In the genomic region with DNA sequence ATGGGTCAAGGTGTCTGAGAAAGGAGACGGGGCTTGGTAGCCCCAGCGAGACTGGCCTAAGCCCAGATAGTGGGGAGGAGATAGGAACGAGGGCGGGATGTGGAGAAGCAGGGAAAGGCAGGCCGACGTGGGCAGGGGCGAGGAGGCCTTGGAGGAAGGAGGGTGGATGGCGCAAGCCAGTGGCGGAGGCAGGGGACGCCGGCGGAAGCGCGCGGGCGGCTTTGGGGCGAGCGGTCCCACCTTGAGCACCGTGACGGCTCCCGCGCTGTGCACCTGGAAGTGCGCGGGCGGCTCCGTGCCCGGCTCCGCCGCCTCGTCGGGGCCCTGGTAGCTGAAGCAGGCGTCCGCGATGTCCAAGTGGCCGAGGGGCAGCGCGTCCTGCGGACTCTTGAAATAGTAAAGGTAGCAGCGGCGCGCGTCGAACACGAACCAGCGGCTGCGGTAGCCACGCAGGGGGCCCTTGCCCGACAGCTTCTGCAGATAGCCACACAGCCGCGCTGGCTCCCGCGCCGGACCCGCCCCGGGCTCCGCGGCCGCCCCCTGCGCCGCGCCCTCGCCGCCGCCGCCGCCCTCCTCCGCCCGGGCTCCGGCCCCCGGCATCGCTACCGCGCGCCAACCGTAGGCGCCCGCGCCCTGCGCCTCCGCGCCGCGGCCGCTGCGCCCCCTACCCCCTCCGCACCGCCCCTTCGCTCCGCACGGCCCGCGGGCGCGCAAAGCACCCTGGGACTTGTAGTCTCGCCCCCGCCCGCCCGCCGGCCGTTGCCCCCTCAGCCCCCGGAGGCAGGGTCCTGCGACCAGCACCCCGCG, we compare ENCODE assay signal across 8 cellular contexts. TPM values are rescaled to one million over a fixed set of nuclear protein-coding genes. Genes with fewer than 3 reads are reported as not detected.
DNase-seq lines count a peak whose midpoint lies in the region; ATAC-seq and TF ChIP-seq lines count a peak whose summit lies in the region.

A gene (minus strand): TSS at position 659 of the 807 bp plus-strand sequence. CDS start 59 bp downstream, at position 600.

- H3K27me3 Mint-ChIP-seq in chondrocyte (ENCODE audit: low read depth) = no peaks in the 10 kb centered on the region

- TF ChIP-seq CTCF in GM13976 (IDR thresholded peaks at IDR 0.05; ENCODE audit: borderline replicate concordance, control extremely low read depth, extremely low read depth, insufficient read depth, missing control alignments) (peak; percentile 10), HFF-Myc (IDR thresholded peaks at IDR 0.05; ENCODE audit: low read depth, low read length, missing control alignments) (no peak), chondrocyte (IDR thresholded peaks at IDR 0.05) (peak; percentile 28)

- H3K4me3 ChIP-seq in HFF-Myc (replicated peaks; ENCODE audit: low read depth, low read length) = peak within 1 kb of the TSS; percentile 76

- intact Hi-C loops in left colon (cut with DNase I, micrococcal nuclease) = no loop called here

- H3K27ac Mint-ChIP-seq in chondrocyte (ENCODE audit: unreplicated experiment) = peak within 1 kb of the TSS; percentile 99

- no peaks in the 10 kb centered on the region for H3K36me3 Mint-ChIP-seq in chondrocyte (ENCODE audit: low read depth)

- peak; percentile 54 for ATAC-seq in left colon

- peak; percentile 86 for DNase-seq in GM13976 (ENCODE audit: low spot score)
- DNase-seq in HFF-Myc (ENCODE audit: extremely low read depth, low read depth) = no peak
- DNase-seq in NCI-H1417 (lab: John Stamatoyannopoulos, UW) = peak; percentile 44 to 93 (median 89)
- DNase-seq in activated CD4-positive, alpha-beta T cell treated with anti-CD3 and anti-CD28 coated beads for 1 hour = peak; percentile 60
- DNase-seq in chondrocyte (ENCODE audit: low spot score) = no peak
- peak; percentile 68 to 82 for DNase-seq in left colon
- DNase-seq in stimulated activated CD4-positive, alpha-beta T cell treated with anti-CD3 and anti-CD28 coated beads, Interleukin-1b, Interleukin-23, amount 100 ng/mL, for 48 hours = peak; percentile 59
- DNase-seq in cortex of kidney (lab: John Stamatoyannopoulos, UW) = no peak

- H3K9me3 Mint-ChIP-seq in chondrocyte (ENCODE audit: low read depth) = no peaks in the 10 kb centered on the region

- H3K4me3 Mint-ChIP-seq in chondrocyte (ENCODE audit: unreplicated experiment) = peak within 1 kb of the TSS; percentile 92

- in situ Hi-C loops in GM13976 (cut with MboI; ENCODE audit: low sequenced_read_pairs, unreplicated experiment) = no loop called here

- peaks cover 47% of the 10 kb centered on the region for H3K4me1 Mint-ChIP-seq in chondrocyte (ENCODE audit: low read depth)

RNA-seq across cellular contexts. Expression of the gene that starts here (rescaled TPM):
- total RNA-seq in chondrocyte (44.3 to 64.2 TPM (median 58.1 TPM) in 3 replicates), left colon (10 to 100 TPM; 41.3 to 63.5 TPM)

Comparison
In these comparisons a context has a peak if more than half of its experiments do, and no peak if none do; other contexts are left out.
1. DNase-seq: peak in GM13976 (single experiment), NCI-H1417 (3 of 3), activated CD4-positive, alpha-beta T cell treated with anti-CD3 and anti-CD28 coated beads for 1 hour (single experiment), left colon (2 of 2) and stimulated activated CD4-positive, alpha-beta T cell treated with anti-CD3 and anti-CD28 coated beads, Interleukin-1b, Interleukin-23, amount 100 ng/mL, for 48 hours (single experiment); none in HFF-Myc (single experiment), chondrocyte (single experiment) and cortex of kidney (single experiment).